Comparison of ENCODE assay signal across 8 cellular contexts in genomic region chr9:33225319-33226152, GRCh38. TPM values are rescaled to one million over a fixed set of nuclear protein-coding genes. Genes with fewer than 3 reads are reported as not detected.
A peak's percentile ranks its signal among the peaks of the same experiment; 100 is the strongest.
DNase-seq lines count a peak whose midpoint lies in the region; ATAC-seq, FAIRE-seq and TF ChIP-seq lines count a peak whose summit lies in the region.

No MANE protein-coding gene starts in this region.

- in situ Hi-C loops in KBM-7 (cut with MboI; ENCODE audit: low pct_unique_long_range_greater_than_20kb, low sequenced_read_pairs): no loop called here

- DNase-seq in KBM-7 (peak; percentile 83), SHP77 treated with DMSO at 0.1 percent for 48 hours (lab: John Stamatoyannopoulos, UW) (peak; percentile 3), frontal cortex (ENCODE audit: low spot score in 2 of 2) (peak; percentile 11 to 51), psoas muscle (no peak), vagina (ENCODE audit: extremely low spot score in 2 of 2) (no peak)
- DNase-seq in activated effector memory CD4-positive, alpha-beta T cell treated with Interleukin-2 at 50 U/mL for 16 hours: peak; percentile 35

- H3K36me3 ChIP-seq in DOHH2 (ENCODE audit: control insufficient read depth, low read length): no peaks in the 10 kb centered on the region
- no peaks in the 10 kb centered on the region for H3K36me3 ChIP-seq in psoas muscle (ENCODE audit: insufficient read depth in 1 of 2, low read depth in 1 of 2)
- H3K36me3 ChIP-seq in vagina: no peaks in the 10 kb centered on the region

- no peaks in the 10 kb centered on the region for H4K20me1 ChIP-seq in DOHH2 (ENCODE audit: control insufficient read depth, insufficient read depth, low read depth, low read length)

- H3K27me3 ChIP-seq in DOHH2 (ENCODE audit: control insufficient read depth, low read length) (peaks cover 9% of the 10 kb centered on the region; the same call in 1 of the 2 replicates), psoas muscle (ENCODE audit: insufficient read depth in 3 of 3, low read length in 2 of 3) (peaks cover 0 to under 1% (median 0%) of the 10 kb centered on the region in 3 donors), vagina (no peaks in the 10 kb centered on the region)

- H3K27ac ChIP-seq in DOHH2 (ENCODE audit: low read depth, low read length) (no peak overlapping the region), psoas muscle (no peak overlapping the region), vagina (no peak overlapping the region)

- TF ChIP-seq POLR2A in vagina (IDR thresholded peaks at IDR 0.05): no peak

- 27 to 38% (median 27%) methylated on average over 7 of the region's 7 CpGs for WGBS in psoas muscle, 3 donors

- no peaks in the 10 kb centered on the region for H3F3A ChIP-seq in DOHH2 (ENCODE audit: control insufficient read depth, insufficient read depth)

- peak; percentile 39 for FAIRE-seq in frontal cortex (lab: Jason Lieb, UNC)

- peak; percentile 82 for TF ChIP-seq CTCF in DOHH2 (IDR thresholded peaks at IDR 0.05; ENCODE audit: low read depth, low read length, poor library complexity, severe bottlenecking)
- TF ChIP-seq CTCF in psoas muscle (IDR thresholded peaks at IDR 0.05): peak; percentile 88
- TF ChIP-seq CTCF in vagina (IDR thresholded peaks at IDR 0.05): peak; percentile 70 to 94 (median 79)

- H3K4me3 ChIP-seq in DOHH2 (ENCODE audit: low read length): no peak overlapping the region
- H3K4me3 ChIP-seq in psoas muscle: no peak overlapping the region
- H3K4me3 ChIP-seq in vagina: no peak overlapping the region

- no peaks in the 10 kb centered on the region for H3K9me2 ChIP-seq in DOHH2 (replicated peaks; ENCODE audit: control insufficient read depth, low read length)

- H3K79me2 ChIP-seq in DOHH2 (ENCODE audit: control insufficient read depth, low read length): no peaks in the 10 kb centered on the region

- intact Hi-C loops in psoas muscle (cut with DNase I): loop anchor here (1.0 to 5.0 kb wide), 3 partner anchors 53 to 145 kb away; no protein-coding TSS in a partner anchor
- intact Hi-C loops in vagina (cut with DNase I): loop anchor here (2.0 kb wide), 1 partner anchor 145 kb away; no protein-coding TSS in a partner anchor

- no peak overlapping the region for H3K4me2 ChIP-seq in DOHH2 (ENCODE audit: low read length)

- H3K9me3 ChIP-seq in DOHH2 (ENCODE audit: control insufficient read depth, insufficient read depth, low read length) (no peaks in the 10 kb centered on the region), psoas muscle (no peaks in the 10 kb centered on the region), vagina (no peaks in the 10 kb centered on the region)

- ATAC-seq in psoas muscle: peak; percentile 50 to 87 (median 76)
- no peak for ATAC-seq in GM18519 (IDR thresholded peaks at IDR 0.05; ENCODE audit: low FRiP score, unreplicated experiment)

- H3K4me1 ChIP-seq in DOHH2 (ENCODE audit: control insufficient read depth, low read length) (peaks cover 24% of the 10 kb centered on the region), psoas muscle (peaks cover 4% of the 10 kb centered on the region), vagina (peaks cover 20% of the 10 kb centered on the region)

RNA-seq across cellular contexts. Expression of gene SPINK4, which starts 14.4 kb away (rescaled TPM):
- total RNA-seq in frontal cortex (not detected), psoas muscle (not detected), vagina (not detected)
- under 1 TPM in 1 of 3 donors, not detected in 2; 0.34 TPM for polyA plus RNA-seq in psoas muscle

RNA-seq across cellular contexts. Expression of gene BAG1, which starts 39.0 kb away (rescaled TPM):
- 26.1 TPM for total RNA-seq in frontal cortex
- 100 to 1,000 TPM; 125 to 253 (median 151) TPM for total RNA-seq in psoas muscle
- 100 to 1,000 TPM; 265 to 371 (median 315) TPM for polyA plus RNA-seq in psoas muscle
- 127 TPM for total RNA-seq in vagina

RNA-seq across cellular contexts. Expression of gene CHMP5, which starts 39.3 kb away (rescaled TPM):
- total RNA-seq in frontal cortex: 119 TPM
- total RNA-seq in psoas muscle: 10 to 100 TPM; 28.7 to 41.1 (median 37.6) TPM
- polyA plus RNA-seq in psoas muscle: 10 to 100 TPM; 31.9 to 80.4 (median 38.3) TPM
- total RNA-seq in vagina: 41.5 TPM

RNA-seq across cellular contexts. Expression of gene B4GALT1, which starts 58.4 kb away (rescaled TPM):
- total RNA-seq in frontal cortex (0.82 TPM), psoas muscle (10 to 100 TPM; 22.3 to 28.1 (median 24.4) TPM), vagina (85.2 TPM)
- polyA plus RNA-seq in psoas muscle: 10 to 100 TPM; 13.0 to 21.9 (median 17.8) TPM

Comparison
In these comparisons a context has a peak if more than half of its experiments do, and no peak if none do; other contexts are left out.
1. DNase-seq: peak in KBM-7 (single experiment), SHP77 treated with DMSO at 0.1 percent for 48 hours (single experiment), activated effector memory CD4-positive, alpha-beta T cell treated with Interleukin-2 at 50 U/mL for 16 hours (single experiment) and frontal cortex (2 of 2); none in psoas muscle (0 of 2) and vagina (0 of 2).
2. Peak in every context shown above with its lines, with median percentiles within 50 percentile points of each other: CTCF ChIP-seq.